In genomic region chr1:145123992-145124641, GRCh38 we compare ENCODE assay signal across 1 cellular context. TPM values are rescaled to one million over a fixed set of nuclear protein-coding genes. Genes with fewer than 3 reads are reported as not detected.
"Had no signal": no experiment of that assay in that cellular context is flagged by ENCODE, and none has a peak within 500 bp of the region (broad histone marks: within the 10 kb centered on the region; RNA-seq: fewer than 3 reads in every experiment).

No MANE protein-coding gene starts in this region.

RNA-seq across cellular contexts. Expression of gene FAM72D, which starts 28.3 kb away (rescaled TPM):
- total RNA-seq: cardiac septum had no signal
